In the genomic region with DNA sequence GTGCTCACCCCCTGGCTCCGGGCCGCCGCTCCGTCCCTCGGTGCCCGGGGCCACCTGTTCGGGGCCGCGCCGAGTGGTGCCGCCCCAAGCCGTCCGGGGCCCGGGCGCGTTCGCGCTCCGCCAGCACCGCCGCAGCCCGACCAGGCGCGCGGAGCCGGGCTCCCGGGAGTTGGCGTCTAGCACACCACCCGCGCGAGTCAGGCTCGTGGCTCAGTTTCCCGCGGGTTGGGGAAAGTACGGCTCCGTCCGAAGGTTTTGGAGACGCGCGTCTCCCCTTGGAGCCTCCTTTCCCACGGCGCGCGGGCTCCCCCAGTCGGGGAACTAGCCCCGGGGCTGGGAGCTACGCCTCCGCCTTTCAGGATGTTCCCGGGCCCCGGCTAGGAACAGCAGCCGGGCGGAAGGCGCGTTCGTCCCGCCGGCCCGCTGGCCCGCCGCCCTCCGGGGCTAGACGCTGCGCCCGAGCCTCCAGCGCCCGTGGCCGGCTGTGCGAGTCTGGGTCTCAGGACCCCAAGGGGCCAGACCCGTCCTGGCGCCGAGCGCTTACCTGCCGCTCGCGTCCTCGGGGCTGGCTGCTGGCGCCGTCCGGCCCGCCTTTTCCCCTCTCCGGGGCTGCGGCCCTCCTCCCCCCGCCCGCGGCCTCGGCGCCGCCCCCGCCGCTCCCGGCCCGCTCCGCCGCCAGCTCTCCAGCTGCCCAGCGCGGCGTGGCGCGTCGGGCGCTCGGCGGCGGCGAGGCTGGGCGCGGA, we compare ENCODE assay signal across 8 cellular contexts. TPM values are rescaled to one million over a fixed set of nuclear protein-coding genes. Genes with fewer than 3 reads are reported as not detected.
A peak's percentile ranks its signal among the peaks of the same experiment; 100 is the strongest.
DNase-seq lines count a peak whose midpoint lies in the region; ATAC-seq and TF ChIP-seq lines count a peak whose summit lies in the region.

A gene with protein sequence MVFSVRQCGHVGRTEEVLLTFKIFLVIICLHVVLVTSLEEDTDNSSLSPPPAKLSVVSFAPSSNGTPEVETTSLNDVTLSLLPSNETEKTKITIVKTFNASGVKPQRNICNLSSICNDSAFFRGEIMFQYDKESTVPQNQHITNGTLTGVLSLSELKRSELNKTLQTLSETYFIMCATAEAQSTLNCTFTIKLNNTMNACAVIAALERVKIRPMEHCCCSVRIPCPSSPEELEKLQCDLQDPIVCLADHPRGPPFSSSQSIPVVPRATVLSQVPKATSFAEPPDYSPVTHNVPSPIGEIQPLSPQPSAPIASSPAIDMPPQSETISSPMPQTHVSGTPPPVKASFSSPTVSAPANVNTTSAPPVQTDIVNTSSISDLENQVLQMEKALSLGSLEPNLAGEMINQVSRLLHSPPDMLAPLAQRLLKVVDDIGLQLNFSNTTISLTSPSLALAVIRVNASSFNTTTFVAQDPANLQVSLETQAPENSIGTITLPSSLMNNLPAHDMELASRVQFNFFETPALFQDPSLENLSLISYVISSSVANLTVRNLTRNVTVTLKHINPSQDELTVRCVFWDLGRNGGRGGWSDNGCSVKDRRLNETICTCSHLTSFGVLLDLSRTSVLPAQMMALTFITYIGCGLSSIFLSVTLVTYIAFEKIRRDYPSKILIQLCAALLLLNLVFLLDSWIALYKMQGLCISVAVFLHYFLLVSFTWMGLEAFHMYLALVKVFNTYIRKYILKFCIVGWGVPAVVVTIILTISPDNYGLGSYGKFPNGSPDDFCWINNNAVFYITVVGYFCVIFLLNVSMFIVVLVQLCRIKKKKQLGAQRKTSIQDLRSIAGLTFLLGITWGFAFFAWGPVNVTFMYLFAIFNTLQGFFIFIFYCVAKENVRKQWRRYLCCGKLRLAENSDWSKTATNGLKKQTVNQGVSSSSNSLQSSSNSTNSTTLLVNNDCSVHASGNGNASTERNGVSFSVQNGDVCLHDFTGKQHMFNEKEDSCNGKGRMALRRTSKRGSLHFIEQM (minus strand): TSS at position 571 of the 743 bp plus-strand sequence. CDS start 53,634 bp downstream, outside the sequence.

- H3K27ac Mint-ChIP-seq in natural killer cell treated with Interleukin-12 subunit alpha and Interleukin-12 subunit beta and Interleukin-15 and Interleukin-18, amount 100 ng/mL, for 72 hours, result no peak within 1 kb of the TSS
- H3K27ac Mint-ChIP-seq in T-helper 2 cell treated with Interferon-gamma antibody and Interleukin-4, amounts not matched to agents 5 μg/mL and 100 μg/mL, for 36 hours, result no peak within 1 kb of the TSS
- H3K27ac Mint-ChIP-seq in CD8-positive, alpha-beta memory T cell, result no peak within 1 kb of the TSS

- no peaks in the 10 kb centered on the region for H3K4me1 Mint-ChIP-seq in natural killer cell treated with Interleukin-12 subunit alpha and Interleukin-12 subunit beta and Interleukin-15 and Interleukin-18, amount 100 ng/mL, for 72 hours (ENCODE audit: low read depth in 2 of 2)
- no peaks in the 10 kb centered on the region for H3K4me1 Mint-ChIP-seq in T-helper 2 cell treated with Interferon-gamma antibody and Interleukin-4, amounts not matched to agents 5 μg/mL and 100 μg/mL, for 36 hours (ENCODE audit: low read depth)
- no peaks in the 10 kb centered on the region for H3K4me1 Mint-ChIP-seq in CD8-positive, alpha-beta memory T cell

- no peaks in the 10 kb centered on the region for H3K9me3 Mint-ChIP-seq in natural killer cell treated with Interleukin-12 subunit alpha and Interleukin-12 subunit beta and Interleukin-15 and Interleukin-18, amount 100 ng/mL, for 72 hours
- no peaks in the 10 kb centered on the region for H3K9me3 Mint-ChIP-seq in T-helper 2 cell treated with Interferon-gamma antibody and Interleukin-4, amounts not matched to agents 5 μg/mL and 100 μg/mL, for 36 hours
- H3K9me3 Mint-ChIP-seq in CD8-positive, alpha-beta memory T cell, result peaks cover 0 to 4% (median 0%) of the 10 kb centered on the region in 5 donors

- H3K27me3 ChIP-seq in esophagus (ENCODE audit: control insufficient read depth in 1 of 2, insufficient read depth in 2 of 2, low read length in 2 of 2), result peaks cover 5 to 8% of the 10 kb centered on the region in 2 donors
- no peaks in the 10 kb centered on the region for H3K27me3 ChIP-seq in CD8-positive, alpha-beta memory T cell (ENCODE audit: insufficient read depth, low read length, poor library complexity, severe bottlenecking)

- no peaks in the 10 kb centered on the region for H3K4me1 ChIP-seq in esophagus (ENCODE audit: control insufficient read depth in 2 of 2, insufficient read depth in 2 of 2, low read length in 1 of 2)
- H3K4me1 ChIP-seq in CD8-positive, alpha-beta memory T cell (ENCODE audit: insufficient read depth, low read length), result no peaks in the 10 kb centered on the region

- CTCF ChIA-PET in CD8-positive, alpha-beta memory T cell (lab: Charles Lee), result no interaction called here

- peak; percentile 26; the same call in 1 of the 2 replicates for TF ChIP-seq RAD21 in Ishikawa (IDR thresholded peaks at IDR 0.05; ENCODE audit: low read depth)

- H3K27me3 Mint-ChIP-seq in natural killer cell treated with Interleukin-12 subunit alpha and Interleukin-12 subunit beta and Interleukin-15 and Interleukin-18, amount 100 ng/mL, for 72 hours, result peaks cover 37% of the 10 kb centered on the region in 2 donors
- H3K27me3 Mint-ChIP-seq in T-helper 2 cell treated with Interferon-gamma antibody and Interleukin-4, amounts not matched to agents 5 μg/mL and 100 μg/mL, for 36 hours (ENCODE audit: low read depth), result peaks cover 50% of the 10 kb centered on the region
- H3K27me3 Mint-ChIP-seq in CD8-positive, alpha-beta memory T cell, result peaks cover 26 to 46% of the 10 kb centered on the region in 2 donors

- TF ChIP-seq EP300 in Ishikawa (IDR thresholded peaks at IDR 0.05; ENCODE audit: borderline replicate concordance), result no peak

- no peak within 1 kb of the TSS for H3K27ac ChIP-seq in esophagus (ENCODE audit: low read depth in 2 of 2, low read length in 1 of 2)
- H3K27ac ChIP-seq in CD8-positive, alpha-beta memory T cell (ENCODE audit: low read depth, low read length), result no peak within 1 kb of the TSS

- no peaks in the 10 kb centered on the region for H3K9me3 ChIP-seq in esophagus (ENCODE audit: control insufficient read depth in 2 of 2, insufficient read depth in 1 of 2, low read depth in 1 of 2, low read length in 1 of 2)
- H3K9me3 ChIP-seq in CD8-positive, alpha-beta memory T cell (ENCODE audit: low read length), result no peaks in the 10 kb centered on the region

- peak in 1 of 2 donors; percentile 45 for ATAC-seq in natural killer cell treated with Interleukin-12 subunit alpha and Interleukin-12 subunit beta and Interleukin-15 and Interleukin-18, amount 100 ng/mL, for 72 hours
- ATAC-seq in GM21360 (IDR thresholded peaks at IDR 0.05; ENCODE audit: unreplicated experiment), result no peak

- peak; percentile 21 for TF ChIP-seq CTCF in AG09319 (IDR thresholded peaks at IDR 0.05; ENCODE audit: low read depth, low read length)

- 2 to 14% methylated on average over 63 to 107 of the region's 107 CpGs for WGBS in esophagus, 2 donors

- H3K4me3 Mint-ChIP-seq in natural killer cell treated with Interleukin-12 subunit alpha and Interleukin-12 subunit beta and Interleukin-15 and Interleukin-18, amount 100 ng/mL, for 72 hours, result peak within 1 kb of the TSS; percentile 48
- H3K4me3 Mint-ChIP-seq in T-helper 2 cell treated with Interferon-gamma antibody and Interleukin-4, amounts not matched to agents 5 μg/mL and 100 μg/mL, for 36 hours, result no peak within 1 kb of the TSS
- H3K4me3 Mint-ChIP-seq in CD8-positive, alpha-beta memory T cell, result peak within 1 kb of the TSS in 1 of 7 donors; percentile 30

- POLR2A ChIA-PET in CD8-positive, alpha-beta memory T cell (lab: Charles Lee), result no interaction called here

- H3K36me3 ChIP-seq in esophagus (ENCODE audit: control insufficient read depth in 2 of 2, insufficient read depth in 2 of 2, low read length in 1 of 2), result no peaks in the 10 kb centered on the region
- no peaks in the 10 kb centered on the region for H3K36me3 ChIP-seq in CD8-positive, alpha-beta memory T cell (ENCODE audit: insufficient read depth, low read length)

- H3K36me3 Mint-ChIP-seq in natural killer cell treated with Interleukin-12 subunit alpha and Interleukin-12 subunit beta and Interleukin-15 and Interleukin-18, amount 100 ng/mL, for 72 hours, result no peaks in the 10 kb centered on the region
- no peaks in the 10 kb centered on the region for H3K36me3 Mint-ChIP-seq in T-helper 2 cell treated with Interferon-gamma antibody and Interleukin-4, amounts not matched to agents 5 μg/mL and 100 μg/mL, for 36 hours (ENCODE audit: low read depth)
- H3K36me3 Mint-ChIP-seq in CD8-positive, alpha-beta memory T cell, result no peaks in the 10 kb centered on the region

- DNase-seq in AG09319 (ENCODE audit: extremely low read depth, low read depth), result no peak
- DNase-seq in natural killer cell treated with Interleukin-12 subunit alpha and Interleukin-12 subunit beta and Interleukin-15 and Interleukin-18, amount 100 ng/mL, for 72 hours (ENCODE audit: low spot score), result no peak
- DNase-seq in T-helper 2 cell treated with Interferon-gamma antibody and Interleukin-4, amounts not matched to agents 5 μg/mL and 100 μg/mL, for 36 hours (ENCODE audit: low spot score), result no peak
- no peak for DNase-seq in activated effector memory CD4-positive, alpha-beta T cell treated with anti-CD3 and anti-CD28 coated beads, Interleukin-2, amount 50 U/mL, for 16 hours
- DNase-seq in CD8-positive, alpha-beta memory T cell, result no peak

- H3K4me3 ChIP-seq in esophagus (ENCODE audit: low read depth in 1 of 2, low read length in 2 of 2), result peak within 1 kb of the TSS; percentile 37 to 40
- H3K4me3 ChIP-seq in CD8-positive, alpha-beta memory T cell (ENCODE audit: low read length), result no peak within 1 kb of the TSS

TF ChIP-seq in Ishikawa, 13 proteins besides CTCF, POLR2A, EP300 and RAD21:
- no peak for TF ChIP-seq TCF12 (IDR thresholded peaks at IDR 0.05; ENCODE audit: low read depth)
- TF ChIP-seq CREB1 (IDR thresholded peaks at IDR 0.05; ENCODE audit: low read depth), result no peak
- no peak for TF ChIP-seq ZBTB7A (IDR thresholded peaks at IDR 0.05; ENCODE audit: low read depth)
- TF ChIP-seq, protein P1, sequence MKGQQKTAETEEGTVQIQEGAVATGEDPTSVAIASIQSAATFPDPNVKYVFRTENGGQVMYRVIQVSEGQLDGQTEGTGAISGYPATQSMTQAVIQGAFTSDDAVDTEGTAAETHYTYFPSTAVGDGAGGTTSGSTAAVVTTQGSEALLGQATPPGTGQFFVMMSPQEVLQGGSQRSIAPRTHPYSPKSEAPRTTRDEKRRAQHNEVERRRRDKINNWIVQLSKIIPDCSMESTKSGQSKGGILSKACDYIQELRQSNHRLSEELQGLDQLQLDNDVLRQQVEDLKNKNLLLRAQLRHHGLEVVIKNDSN (IDR thresholded peaks at IDR 0.05), result no peak

RNA-seq across cellular contexts. Expression of the gene that starts here (rescaled TPM):
- polyA plus RNA-seq in esophagus, result under 1 TPM; 0.14 to 0.29 TPM
- under 1 TPM in 1 of 2 donors, not detected in 1; 0.11 TPM for total RNA-seq in natural killer cell treated with Interleukin-12 subunit alpha and Interleukin-12 subunit beta and Interleukin-15 and Interleukin-18, amount 100 ng/mL, for 72 hours
- total RNA-seq in CD8-positive, alpha-beta memory T cell, result not detected
- 0.05 TPM for polyA plus RNA-seq in CD8-positive, alpha-beta memory T cell
